1 cellular context compared by ENCODE assay signal in the genomic region with DNA sequence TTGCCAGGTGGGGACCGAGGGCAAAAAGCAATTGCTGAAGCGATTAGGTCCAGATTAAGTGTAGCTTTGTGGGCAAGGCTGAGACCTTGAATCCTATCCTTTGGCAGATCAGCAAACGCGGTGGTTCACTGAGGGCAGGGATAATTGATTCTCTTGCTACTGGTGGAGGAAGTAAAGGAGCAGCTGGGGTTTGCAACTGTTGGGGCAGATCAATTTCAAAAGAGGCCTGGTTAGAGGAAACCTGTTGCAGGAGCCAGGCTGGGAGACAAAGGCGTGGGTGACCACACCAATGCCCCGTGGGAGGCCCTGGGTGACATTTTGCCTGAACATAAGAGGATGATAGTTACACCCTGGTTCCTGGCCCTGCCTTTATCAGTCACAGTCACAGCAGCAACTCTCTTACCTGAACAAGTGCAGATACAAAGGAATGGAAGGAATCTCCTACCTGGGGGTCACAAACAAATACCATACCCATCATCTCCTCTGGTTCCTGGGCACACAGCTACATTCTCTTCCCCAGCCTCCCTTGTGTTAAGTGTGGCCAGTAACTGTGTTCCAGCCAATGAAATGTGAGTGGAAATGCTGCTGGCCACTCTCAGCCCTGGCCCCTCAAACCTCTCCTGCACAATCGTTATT.
TF ChIP-seq lines count a peak whose summit lies in the region.

No MANE protein-coding gene starts in this region.

TF ChIP-seq in GM23338, 12 proteins besides CTCF, POLR2A, EP300 and RAD21 (continued from another document):
- TF ChIP-seq ETS1 (IDR thresholded peaks at IDR 0.05) (no peak), POLR2AphosphoS5 (IDR thresholded peaks at IDR 0.05; ENCODE audit: low read depth) (no peak), CREB1 (CRISPR knock-in tag; IDR thresholded peaks at IDR 0.05; ENCODE audit: low read depth) (no peak), STAT1 (IDR thresholded peaks at IDR 0.05; ENCODE audit: unreplicated experiment) (no peak), REST (IDR thresholded peaks at IDR 0.05; ENCODE audit: unreplicated experiment) (no peak), ZNF114 (CRISPR knock-in tag; IDR thresholded peaks at IDR 0.05) (no peak), NANOG (IDR thresholded peaks at IDR 0.05; ENCODE audit: borderline replicate concordance) (no peak), EZH2phosphoT487 (IDR thresholded peaks at IDR 0.05; ENCODE audit: unreplicated experiment) (no peak), JUNB (IDR thresholded peaks at IDR 0.05; ENCODE audit: unreplicated experiment) (no peak), EZH2 (IDR thresholded peaks at IDR 0.05; ENCODE audit: low read depth, unreplicated experiment) (no peak)
- TF ChIP-seq, protein P1, sequence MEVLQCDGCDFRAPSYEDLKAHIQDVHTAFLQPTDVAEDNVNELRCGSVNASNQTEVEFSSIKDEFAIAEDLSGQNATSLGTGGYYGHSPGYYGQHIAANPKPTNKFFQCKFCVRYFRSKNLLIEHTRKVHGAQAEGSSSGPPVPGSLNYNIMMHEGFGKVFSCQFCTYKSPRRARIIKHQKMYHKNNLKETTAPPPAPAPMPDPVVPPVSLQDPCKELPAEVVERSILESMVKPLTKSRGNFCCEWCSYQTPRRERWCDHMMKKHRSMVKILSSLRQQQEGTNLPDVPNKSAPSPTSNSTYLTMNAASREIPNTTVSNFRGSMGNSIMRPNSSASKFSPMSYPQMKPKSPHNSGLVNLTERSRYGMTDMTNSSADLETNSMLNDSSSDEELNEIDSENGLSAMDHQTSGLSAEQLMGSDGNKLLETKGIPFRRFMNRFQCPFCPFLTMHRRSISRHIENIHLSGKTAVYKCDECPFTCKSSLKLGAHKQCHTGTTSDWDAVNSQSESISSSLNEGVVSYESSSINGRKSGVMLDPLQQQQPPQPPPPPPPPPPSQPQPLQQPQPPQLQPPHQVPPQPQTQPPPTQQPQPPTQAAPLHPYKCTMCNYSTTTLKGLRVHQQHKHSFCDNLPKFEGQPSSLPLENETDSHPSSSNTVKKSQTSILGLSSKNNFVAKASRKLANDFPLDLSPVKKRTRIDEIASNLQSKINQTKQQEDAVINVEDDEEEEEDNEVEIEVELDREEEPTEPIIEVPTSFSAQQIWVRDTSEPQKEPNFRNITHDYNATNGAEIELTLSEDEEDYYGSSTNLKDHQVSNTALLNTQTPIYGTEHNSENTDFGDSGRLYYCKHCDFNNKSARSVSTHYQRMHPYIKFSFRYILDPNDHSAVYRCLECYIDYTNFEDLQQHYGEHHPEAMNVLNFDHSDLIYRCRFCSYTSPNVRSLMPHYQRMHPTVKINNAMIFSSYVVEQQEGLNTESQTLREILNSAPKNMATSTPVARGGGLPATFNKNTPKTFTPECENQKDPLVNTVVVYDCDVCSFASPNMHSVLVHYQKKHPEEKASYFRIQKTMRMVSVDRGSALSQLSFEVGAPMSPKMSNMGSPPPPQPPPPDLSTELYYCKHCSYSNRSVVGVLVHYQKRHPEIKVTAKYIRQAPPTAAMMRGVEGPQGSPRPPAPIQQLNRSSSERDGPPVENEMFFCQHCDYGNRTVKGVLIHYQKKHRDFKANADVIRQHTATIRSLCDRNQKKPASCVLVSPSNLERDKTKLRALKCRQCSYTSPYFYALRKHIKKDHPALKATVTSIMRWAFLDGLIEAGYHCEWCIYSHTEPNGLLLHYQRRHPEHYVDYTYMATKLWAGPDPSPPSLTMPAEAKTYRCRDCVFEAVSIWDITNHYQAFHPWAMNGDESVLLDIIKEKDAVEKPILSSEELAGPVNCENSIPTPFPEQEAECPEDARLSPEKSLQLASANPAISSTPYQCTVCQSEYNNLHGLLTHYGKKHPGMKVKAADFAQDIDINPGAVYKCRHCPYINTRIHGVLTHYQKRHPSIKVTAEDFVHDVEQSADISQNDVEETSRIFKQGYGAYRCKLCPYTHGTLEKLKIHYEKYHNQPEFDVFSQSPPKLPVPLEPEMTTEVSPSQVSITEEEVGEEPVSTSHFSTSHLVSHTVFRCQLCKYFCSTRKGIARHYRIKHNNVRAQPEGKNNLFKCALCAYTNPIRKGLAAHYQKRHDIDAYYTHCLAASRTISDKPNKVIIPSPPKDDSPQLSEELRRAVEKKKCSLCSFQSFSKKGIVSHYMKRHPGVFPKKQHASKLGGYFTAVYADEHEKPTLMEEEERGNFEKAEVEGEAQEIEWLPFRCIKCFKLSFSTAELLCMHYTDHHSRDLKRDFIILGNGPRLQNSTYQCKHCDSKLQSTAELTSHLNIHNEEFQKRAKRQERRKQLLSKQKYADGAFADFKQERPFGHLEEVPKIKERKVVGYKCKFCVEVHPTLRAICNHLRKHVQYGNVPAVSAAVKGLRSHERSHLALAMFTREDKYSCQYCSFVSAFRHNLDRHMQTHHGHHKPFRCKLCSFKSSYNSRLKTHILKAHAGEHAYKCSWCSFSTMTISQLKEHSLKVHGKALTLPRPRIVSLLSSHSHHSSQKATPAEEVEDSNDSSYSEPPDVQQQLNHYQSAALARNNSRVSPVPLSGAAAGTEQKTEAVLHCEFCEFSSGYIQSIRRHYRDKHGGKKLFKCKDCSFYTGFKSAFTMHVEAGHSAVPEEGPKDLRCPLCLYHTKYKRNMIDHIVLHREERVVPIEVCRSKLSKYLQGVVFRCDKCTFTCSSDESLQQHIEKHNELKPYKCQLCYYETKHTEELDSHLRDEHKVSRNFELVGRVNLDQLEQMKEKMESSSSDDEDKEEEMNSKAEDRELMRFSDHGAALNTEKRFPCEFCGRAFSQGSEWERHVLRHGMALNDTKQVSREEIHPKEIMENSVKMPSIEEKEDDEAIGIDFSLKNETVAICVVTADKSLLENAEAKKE (CRISPR knock-in tag; IDR thresholded peaks at IDR 0.05): no peak
TF ChIP-seq in GM23338: peak in this region for 0.
